ENCODE assay signal across 16 cellular contexts in the genomic region with DNA sequence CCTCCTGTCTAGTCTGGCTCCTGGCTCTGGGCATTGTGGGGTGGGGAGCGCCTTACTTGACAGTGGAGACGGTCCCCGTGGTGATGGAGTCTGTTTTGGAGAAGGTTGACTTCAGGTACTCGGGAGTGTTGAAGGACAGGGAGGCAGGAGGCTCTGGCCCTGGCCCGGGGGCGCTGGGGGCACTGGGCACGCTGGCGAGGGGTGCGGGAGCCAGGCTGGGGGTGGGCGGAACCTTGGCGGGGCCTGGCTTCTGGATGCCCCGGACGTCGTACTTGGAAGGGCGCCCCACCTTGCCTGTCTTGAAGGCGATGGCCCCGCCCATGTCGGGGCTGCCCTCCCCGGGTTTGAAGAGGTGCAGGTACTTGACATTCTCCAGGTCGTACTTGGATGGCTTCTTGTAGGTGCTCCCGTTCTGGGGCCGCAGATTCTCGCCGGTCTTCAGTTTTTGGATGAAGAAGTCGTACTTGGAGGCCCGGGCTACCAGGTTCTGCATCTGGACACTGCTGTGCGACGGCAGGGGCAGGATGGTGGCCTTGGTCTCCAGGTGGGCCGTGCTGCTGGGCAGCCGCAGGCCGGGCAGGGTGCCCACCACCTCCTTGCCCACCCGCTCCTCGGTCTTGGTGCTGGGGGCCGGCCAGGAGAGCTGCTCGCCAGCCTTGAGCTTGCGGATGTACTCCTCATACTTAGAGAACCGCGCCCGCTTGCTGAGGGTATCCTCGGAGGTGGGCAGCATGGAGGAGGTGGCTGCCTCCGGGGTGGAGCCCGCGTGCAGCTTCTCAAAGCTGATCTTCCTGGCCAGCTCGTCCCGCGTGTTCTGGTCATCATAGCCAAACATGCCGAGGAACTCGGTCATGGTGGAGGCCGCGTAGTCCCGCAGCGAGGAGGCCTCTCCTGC.
DNase-seq lines count a peak whose midpoint lies in the region; ATAC-seq and TF ChIP-seq lines count a peak whose summit lies in the region.
"Had no signal": no experiment of that assay in that cellular context is flagged by ENCODE, and none has a peak within 500 bp of the region (broad histone marks: within the 10 kb centered on the region; RNA-seq: fewer than 3 reads in every experiment).

No MANE protein-coding gene starts in this region.

- no peak overlapping the region for H3K27ac Mint-ChIP-seq in HFFc6
- H3K27ac Mint-ChIP-seq: B cell; CD4-positive, alpha-beta T cell had no signal

- TF ChIP-seq EP300 in esophagus muscularis mucosa (IDR thresholded peaks at IDR 0.05) (no peak), transverse colon (IDR thresholded peaks at IDR 0.05; ENCODE audit: low read depth) (no peak)

- H3K4me3 ChIP-seq in esophagus muscularis mucosa (no peak overlapping the region), lower lobe of right lung (no peak overlapping the region), rectal smooth muscle tissue (ENCODE audit: low read length) (no peak overlapping the region), transverse colon (no peak overlapping the region)
- H3K4me3 ChIP-seq: GM23248 had no signal

- no peaks in the 10 kb centered on the region for H3K36me3 Mint-ChIP-seq in HFFc6 (ENCODE audit: low read depth)

- ATAC-seq in lower lobe of right lung (peak; percentile 50 to 67), HG03139 (IDR thresholded peaks at IDR 0.05; ENCODE audit: unreplicated experiment) (no peak)
- ATAC-seq: HepG2 had no signal

- in situ Hi-C loops in transverse colon (cut with MboI; ENCODE audit: low pct_ligation_motif_present in 1 of 4, low pct_unique_long_range_greater_than_20kb in 1 of 4, low sequenced_read_pairs in 3 of 4) = no loop called here

- H3K4me1 Mint-ChIP-seq in HFFc6 (ENCODE audit: low read depth) = no peaks in the 10 kb centered on the region
- H3K4me1 Mint-ChIP-seq: B cell had no signal

- peaks cover 25 to 84% (median 74%) of the 10 kb centered on the region in 4 donors for H3K4me1 ChIP-seq in esophagus muscularis mucosa
- peaks cover 30% of the 10 kb centered on the region for H3K4me1 ChIP-seq in lower lobe of right lung
- H3K4me1 ChIP-seq in rectal smooth muscle tissue (ENCODE audit: control insufficient read depth, insufficient read depth, low read length) = peaks cover 50% of the 10 kb centered on the region
- H3K4me1 ChIP-seq in transverse colon = peaks cover 3 to 33% (median 13%) of the 10 kb centered on the region in 4 donors

- H3K9me3 Mint-ChIP-seq in HFFc6 = no peaks in the 10 kb centered on the region
- H3K9me3 Mint-ChIP-seq: CD4-positive, alpha-beta T cell had no signal

- H3K27me3 ChIP-seq in esophagus muscularis mucosa (no peaks in the 10 kb centered on the region), lower lobe of right lung (ENCODE audit: low read depth) (no peaks in the 10 kb centered on the region), rectal smooth muscle tissue (ENCODE audit: control insufficient read depth, insufficient read depth, low read length) (no peaks in the 10 kb centered on the region), transverse colon (no peaks in the 10 kb centered on the region)

- intact Hi-C loops in esophagus muscularis mucosa (cut with DNase I) (no loop called here), lower lobe of right lung (cut with DNase I) (no loop called here), transverse colon (cut with DNase I; ENCODE audit: low total_unique reads) (loop anchor here (5.0 to 10.0 kb wide), 2 partner anchors 32 to 135 kb away; partner anchors contain the start of gene CASZ1)

- H3K27ac ChIP-seq in esophagus muscularis mucosa (replicated peaks in 1 of 4) (peak overlapping the region in 3 of 4 donors; percentile 2 to 87 (median 85)), lower lobe of right lung (peak overlapping the region; percentile 36), rectal smooth muscle tissue (ENCODE audit: low read depth, low read length) (peak overlapping the region; percentile 77), transverse colon (peak overlapping the region in 3 of 4 donors; percentile 76 to 82 (median 76))
- H3K27ac ChIP-seq: GM23248 had no signal

- H3K9ac ChIP-seq in rectal smooth muscle tissue (ENCODE audit: low read length) = no peak overlapping the region
- H3K9ac ChIP-seq: GM23248 had no signal

- DNase-seq in esophagus muscularis mucosa (ENCODE audit: extremely low spot score) = no peak
- DNase-seq in lower lobe of right lung = peak; percentile 78
- DNase-seq in transverse colon = no peak
- no peak for DNase-seq in HFFc6
- DNase-seq in effector CD8-positive, alpha-beta T cell (lab: John Stamatoyannopoulos, UW) = no peak
- DNase-seq in NCI-H1092 treated with DMSO at 0.1 percent for 48 hours (lab: John Stamatoyannopoulos, UW) = no peak
- DNase-seq: C1 segment of cervical spinal cord; Calu3; CD4-positive, alpha-beta T cell; DMS 273 treated with DMSO at 0.1 percent for 48 hours; GM23248; H7 had no signal

- H3K4me3 Mint-ChIP-seq in HFFc6 = no peak overlapping the region
- H3K4me3 Mint-ChIP-seq: B cell; CD4-positive, alpha-beta T cell had no signal

- 91% methylated on average over 34 of the region's 52 CpGs for whole genome bisulfite sequencing in esophagus muscularis mucosa
- 92% methylated on average over 38 of the region's 52 CpGs; no CpG with 5 or more reads in 1 of the 2 donors for WGBS in transverse colon (ENCODE audit: low coverage in 1 of 2), 2 donors

- H3K36me3 ChIP-seq in esophagus muscularis mucosa = peaks cover 9 to 75% (median 25%) of the 10 kb centered on the region in 4 donors
- peaks cover 62% of the 10 kb centered on the region for H3K36me3 ChIP-seq in lower lobe of right lung
- peaks cover 7% of the 10 kb centered on the region for H3K36me3 ChIP-seq in rectal smooth muscle tissue (ENCODE audit: control insufficient read depth, insufficient read depth, low read length)
- H3K36me3 ChIP-seq in transverse colon = peaks cover 0 to 9% (median 0%) of the 10 kb centered on the region in 4 donors

- H3K9me3 ChIP-seq in esophagus muscularis mucosa (no peaks in the 10 kb centered on the region), lower lobe of right lung (no peaks in the 10 kb centered on the region), transverse colon (no peaks in the 10 kb centered on the region)

- H3K27me3 Mint-ChIP-seq in HFFc6 (ENCODE audit: insufficient read depth) = peaks cover 10% of the 10 kb centered on the region
- H3K27me3 Mint-ChIP-seq: B cell; CD4-positive, alpha-beta T cell had no signal

- TF ChIP-seq CTCF in esophagus muscularis mucosa (IDR thresholded peaks at IDR 0.05) (no peak), lower lobe of right lung (IDR thresholded peaks at IDR 0.05) (no peak), transverse colon (IDR thresholded peaks at IDR 0.05) (no peak), HFFc6 (IDR thresholded peaks at IDR 0.05) (no peak)

- no peak for TF ChIP-seq POLR2A in esophagus muscularis mucosa (IDR thresholded peaks at IDR 0.05; ENCODE audit: low read depth)
- no peak for TF ChIP-seq POLR2A in transverse colon (IDR thresholded peaks at IDR 0.05)
